In genomic region chr12:68259318-68259940, GRCh38 we compare ENCODE assay signal across 10 cellular contexts. TPM values are rescaled to one million over a fixed set of nuclear protein-coding genes. Genes with fewer than 3 reads are reported as not detected.
DNase-seq lines count a peak whose midpoint lies in the region; ATAC-seq, FAIRE-seq and TF ChIP-seq lines count a peak whose summit lies in the region.
"Had no signal": no experiment of that assay in that cellular context is flagged by ENCODE, and none has a peak within 500 bp of the region (broad histone marks: within the 10 kb centered on the region; RNA-seq: fewer than 3 reads in every experiment).

No MANE protein-coding gene starts in this region.

- WGBS in small intestine, 3 donors, result 51 to 69% (median 66%) methylated on average over 3 of the region's 3 CpGs
- WGBS in prostate gland, result 66% methylated on average over 3 of the region's 3 CpGs

- intact Hi-C loops in prostate gland (cut with DNase I), result no loop called here

- H3K27ac ChIP-seq in brain microvascular endothelial cell (peak overlapping the region; percentile 96), small intestine (ENCODE audit: low read depth in 1 of 2, low read length in 1 of 2) (no peak overlapping the region), prostate gland (no peak overlapping the region)

- TF ChIP-seq POLR2A in prostate gland (IDR thresholded peaks at IDR 0.05), result no peak

- ATAC-seq in activated CD8-positive, alpha-beta memory T cell treated with anti-CD3 and anti-CD28 coated beads, Interleukin-2, amount 10 ng/mL, durations not matched to agents 7 days and 5 days, result peak; percentile 82

- no peaks in the 10 kb centered on the region for H3K36me3 ChIP-seq in brain microvascular endothelial cell (replicated peaks)
- no peaks in the 10 kb centered on the region for H3K36me3 ChIP-seq in small intestine (ENCODE audit: control insufficient read depth in 2 of 2, insufficient read depth in 2 of 2, low read length in 2 of 2)
- no peaks in the 10 kb centered on the region for H3K36me3 ChIP-seq in prostate gland

- in situ Hi-C loops in brain microvascular endothelial cell (cut with HindIII; ENCODE audit: low pct_ligation_motif_present, low sequenced_read_pairs), result no loop called here

- no peaks in the 10 kb centered on the region for H3K4me1 ChIP-seq in small intestine (ENCODE audit: control insufficient read depth in 2 of 2, insufficient read depth in 1 of 2, low read depth in 1 of 2, low read length in 1 of 2)
- H3K4me1 ChIP-seq in prostate gland (replicated peaks), result no peaks in the 10 kb centered on the region

- peaks cover 80% of the 10 kb centered on the region for H3K27me3 Mint-ChIP-seq in activated CD8-positive, alpha-beta memory T cell treated with anti-CD3 and anti-CD28 coated beads, Interleukin-2, amount 10 ng/mL, durations not matched to agents 7 days and 5 days

- CTCF ChIA-PET in activated CD8-positive, alpha-beta memory T cell treated with anti-CD3 and anti-CD28 coated beads, Interleukin-2, amount 10 ng/mL, durations not matched to agents 7 days and 5 days (lab: Charles Lee), result interaction anchor here (0.7 to 1.7 kb wide), 5 partner anchors 18 to 220 kb away, joined by 3 read pairs; partner anchors contain the start of gene IL26

- no peaks in the 10 kb centered on the region for H3K9me3 Mint-ChIP-seq in activated CD8-positive, alpha-beta memory T cell treated with anti-CD3 and anti-CD28 coated beads, Interleukin-2, amount 10 ng/mL, durations not matched to agents 7 days and 5 days (ENCODE audit: low read depth)

- H3K27me3 ChIP-seq in brain microvascular endothelial cell (replicated peaks) (no peaks in the 10 kb centered on the region), small intestine (ENCODE audit: control insufficient read depth in 2 of 2, insufficient read depth in 2 of 2, low read length in 2 of 2) (no peaks in the 10 kb centered on the region), prostate gland (replicated peaks; ENCODE audit: insufficient read depth) (no peaks in the 10 kb centered on the region)

- H3K27ac Mint-ChIP-seq in activated CD8-positive, alpha-beta memory T cell treated with anti-CD3 and anti-CD28 coated beads, Interleukin-2, amount 10 ng/mL, durations not matched to agents 7 days and 5 days, result peak overlapping the region; percentile 25

- peak; percentile 73 for DNase-seq in activated CD8-positive, alpha-beta memory T cell treated with anti-CD3 and anti-CD28 coated beads, Interleukin-2, amount 10 ng/mL, durations not matched to agents 7 days and 5 days
- no peak for DNase-seq in activated CD8-positive, alpha-beta memory T cell treated with anti-CD3 and anti-CD28 coated beads, Interleukin-2, amount 50 U/mL, for 4 hours
- peak; percentile 9 for DNase-seq in NCI-H2227 treated with DMSO at 0.1 percent for 48 hours (lab: John Stamatoyannopoulos, UW)
- DNase-seq in brain microvascular endothelial cell, result peak; percentile 89
- peak; percentile 93 for DNase-seq in renal cortical epithelial cell (ENCODE audit: low read depth)
- DNase-seq in small intestine, result no peak
- no peak for DNase-seq in GM10266 (ENCODE audit: extremely low spot score)
- DNase-seq in prostate gland (ENCODE audit: low spot score), result no peak
- DNase-seq: midbrain, NCI-H1417 treated with DMSO at 0.1 percent for 48 hours had no signal

- no peak for FAIRE-seq in small intestine (lab: Jason Lieb, UNC)

- no peaks in the 10 kb centered on the region for H3K9me3 ChIP-seq in small intestine (ENCODE audit: control insufficient read depth, low read depth)
- no peaks in the 10 kb centered on the region for H3K9me3 ChIP-seq in prostate gland

- H3K36me3 Mint-ChIP-seq in activated CD8-positive, alpha-beta memory T cell treated with anti-CD3 and anti-CD28 coated beads, Interleukin-2, amount 10 ng/mL, durations not matched to agents 7 days and 5 days, result peaks cover 5% of the 10 kb centered on the region

- no peak overlapping the region for H3K4me3 Mint-ChIP-seq in activated CD8-positive, alpha-beta memory T cell treated with anti-CD3 and anti-CD28 coated beads, Interleukin-2, amount 10 ng/mL, durations not matched to agents 7 days and 5 days

- TF ChIP-seq CTCF in brain microvascular endothelial cell (IDR thresholded peaks at IDR 0.05; ENCODE audit: low read depth, low read length, missing control alignments) (no peak), GM10266 (IDR thresholded peaks at IDR 0.05; ENCODE audit: control insufficient read depth, insufficient read depth, low read depth, missing control alignments) (no peak), prostate gland (IDR thresholded peaks at IDR 0.05) (no peak)

- H3K4me1 Mint-ChIP-seq in activated CD8-positive, alpha-beta memory T cell treated with anti-CD3 and anti-CD28 coated beads, Interleukin-2, amount 10 ng/mL, durations not matched to agents 7 days and 5 days, result peaks cover 36% of the 10 kb centered on the region

- H3K4me3 ChIP-seq in brain microvascular endothelial cell (ENCODE audit: low read depth, low read length) (no peak overlapping the region), small intestine (ENCODE audit: low read depth in 1 of 2, low read length in 2 of 2) (no peak overlapping the region), prostate gland (no peak overlapping the region)

RNA-seq across cellular contexts. Expression of gene IL22, which starts 6.0 kb away (rescaled TPM):
- under 1 TPM in 1 of 2 experiments, not detected in 1; 0.61 TPM for total RNA-seq in activated CD8-positive, alpha-beta memory T cell treated with anti-CD3 and anti-CD28 coated beads, Interleukin-2, amount 10 ng/mL, durations not matched to agents 7 days and 5 days
- total RNA-seq in renal cortical epithelial cell, result not detected in 2 replicates
- not detected for polyA plus RNA-seq in small intestine
- total RNA-seq in prostate gland, result not detected

RNA-seq across cellular contexts. Expression of gene IL26, which starts 33.8 kb away (rescaled TPM):
- under 1 TPM in 1 of 2 experiments, not detected in 1; 0.35 TPM for total RNA-seq in activated CD8-positive, alpha-beta memory T cell treated with anti-CD3 and anti-CD28 coated beads, Interleukin-2, amount 10 ng/mL, durations not matched to agents 7 days and 5 days
- total RNA-seq in renal cortical epithelial cell, result not detected in 2 replicates
- not detected for polyA plus RNA-seq in small intestine
- total RNA-seq in prostate gland, result not detected

Comparison
In these comparisons a context has a peak if more than half of its experiments do, and no peak if none do; other contexts are left out.
1. DNase-seq: peak in activated CD8-positive, alpha-beta memory T cell treated with anti-CD3 and anti-CD28 coated beads, Interleukin-2, amount 10 ng/mL, durations not matched to agents 7 days and 5 days (single experiment), NCI-H2227 treated with DMSO at 0.1 percent for 48 hours (single experiment), brain microvascular endothelial cell (single experiment) and renal cortical epithelial cell (single experiment); none in activated CD8-positive, alpha-beta memory T cell treated with anti-CD3 and anti-CD28 coated beads, Interleukin-2, amount 50 U/mL, for 4 hours (single experiment), small intestine (single experiment), GM10266 (single experiment) and prostate gland (single experiment).